ENCODE assay signal across 2 cellular contexts in the genomic region with DNA sequence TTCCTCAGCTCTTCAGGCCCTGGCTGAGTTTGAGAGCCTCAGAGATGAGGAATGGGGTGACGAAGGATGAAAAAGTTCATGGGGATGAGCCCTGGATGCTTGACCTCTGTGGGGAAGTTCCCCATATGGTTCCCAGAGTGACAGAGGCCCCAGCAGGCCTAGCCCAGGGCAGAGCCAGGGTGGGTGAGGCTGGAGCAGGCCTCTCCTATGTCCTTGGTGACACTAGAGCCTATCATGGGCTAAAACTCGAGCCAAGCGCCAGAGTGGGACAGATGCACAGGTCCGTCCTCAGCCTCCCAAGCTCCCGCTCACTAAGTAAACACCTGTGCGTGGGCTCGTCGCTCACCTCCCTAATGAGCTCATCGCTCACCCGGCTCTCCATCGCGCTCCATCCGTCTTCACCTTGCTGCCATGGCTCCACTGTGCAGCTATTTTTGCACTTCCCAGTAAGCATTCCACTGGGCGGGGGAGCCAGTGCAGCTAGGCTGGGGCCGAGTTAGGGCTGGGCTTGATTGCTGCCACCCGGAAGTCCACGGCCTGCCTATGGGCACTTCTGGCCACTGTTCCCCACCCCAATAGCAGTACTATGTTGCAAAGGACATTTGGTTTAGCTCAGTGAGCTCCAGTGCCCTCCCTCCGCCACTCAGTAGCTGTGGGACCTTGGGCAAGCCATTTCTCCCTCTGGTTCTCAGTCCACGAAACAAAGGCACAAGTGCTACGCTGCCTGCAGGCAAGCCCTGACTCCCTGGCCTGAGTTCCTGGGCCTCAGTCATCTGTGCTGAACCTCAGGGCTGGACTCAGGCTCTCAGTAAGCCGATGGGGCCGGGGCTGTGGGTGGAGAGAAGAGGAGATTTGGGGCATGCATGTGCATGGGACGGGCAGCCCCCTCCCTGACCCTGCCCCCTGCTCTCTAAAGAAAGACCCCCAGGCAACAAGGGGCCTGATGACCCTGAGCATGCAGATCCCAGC.
TF ChIP-seq lines count a peak whose summit lies in the region.

No MANE protein-coding gene starts in this region.

TF ChIP-seq in GM23338, 12 proteins besides CTCF, POLR2A, EP300 and RAD21 (continued from another document):
- TF ChIP-seq EZH2phosphoT487 (IDR thresholded peaks at IDR 0.05; ENCODE audit: unreplicated experiment), result no peak
- no peak for TF ChIP-seq ZNF114 (CRISPR knock-in tag; IDR thresholded peaks at IDR 0.05)
- no peak for TF ChIP-seq NANOG (IDR thresholded peaks at IDR 0.05; ENCODE audit: borderline replicate concordance)
- no peak for TF ChIP-seq EZH2 (IDR thresholded peaks at IDR 0.05; ENCODE audit: low read depth, unreplicated experiment)
- no peak for TF ChIP-seq ETS1 (IDR thresholded peaks at IDR 0.05)

TF ChIP-seq in H1, 55 proteins besides CTCF, POLR2A, EP300 and RAD21 (continued from another document):
- TF ChIP-seq TAF1 (IDR thresholded peaks at IDR 0.05; ENCODE audit: low read depth, low read length), result no peak
- no peak for TF ChIP-seq ASH2L (IDR thresholded peaks at IDR 0.05; ENCODE audit: low read length)
- no peak for TF ChIP-seq MAFK (IDR thresholded peaks at IDR 0.05; ENCODE audit: low read depth, low read length)
- TF ChIP-seq NANOG (IDR thresholded peaks at IDR 0.05; ENCODE audit: insufficient read depth, low read depth, low read length, poor library complexity, severe bottlenecking), result no peak
TF ChIP-seq in H1: peak in this region for 0.
